13 cellular contexts compared by ENCODE assay signal in genomic region chr18:70291295-70291574, GRCh38. TPM values are rescaled to one million over a fixed set of nuclear protein-coding genes. Genes with fewer than 3 reads are reported as not detected.
DNase-seq lines count a peak whose midpoint lies in the region; ATAC-seq and TF ChIP-seq lines count a peak whose summit lies in the region.
"Had no signal": no experiment of that assay in that cellular context is flagged by ENCODE, and none has a peak within 500 bp of the region (broad histone marks: within the 10 kb centered on the region; RNA-seq: fewer than 3 reads in every experiment).

No MANE protein-coding gene starts in this region.

- H3K4me3 ChIP-seq in Panc1 (ENCODE audit: low read depth in 2 of 2, low read length in 2 of 2) = peak overlapping the region; percentile 77 to 90

- H3K36me3 ChIP-seq in Panc1 (ENCODE audit: control insufficient read depth, insufficient read depth, low read length) = no peaks in the 10 kb centered on the region; the same call in 1 of the 2 replicates
- H3K36me3 ChIP-seq: sigmoid colon had no signal

- H3K36me3 Mint-ChIP-seq in T-helper 2 cell treated with Interferon-gamma antibody and Interleukin-4, amounts not matched to agents 5 μg/mL and 100 μg/mL, for 36 hours (ENCODE audit: low read depth) = peaks cover 7% of the 10 kb centered on the region
- H3K36me3 Mint-ChIP-seq in osteocyte (ENCODE audit: unreplicated experiment) = peaks cover 5% of the 10 kb centered on the region

- no peak for DNase-seq in T-helper 2 cell treated with Interferon-gamma antibody and Interleukin-4, amounts not matched to agents 5 μg/mL and 100 μg/mL, for 36 hours (ENCODE audit: low spot score)
- DNase-seq in T-helper 2 cell (no peak), Panc1 (ENCODE audit: low read depth, low spot score) (no peak), epithelial cell of prostate (ENCODE audit: low read depth, low spot score) (no peak), osteocyte (ENCODE audit: extremely low spot score, unreplicated experiment) (no peak), activated gamma-delta T cell (lab: John Stamatoyannopoulos, UW) (no peak), COLO668 (lab: John Stamatoyannopoulos, UW; ENCODE audit: unreplicated experiment) (no peak), retina (no peak)
- DNase-seq: activated B cell treated with CpG ODN at 0.5 μM for 24 hours, cortex of kidney, NCI-H226, Right ventricle myocardium superior, sigmoid colon had no signal

- intact Hi-C loops in Panc1 (cut with micrococcal nuclease; ENCODE audit: unreplicated experiment) = loop anchor here (5.0 to 10.0 kb wide), 2 partner anchors 84 to 94 kb away; no protein-coding TSS in a partner anchor

- in situ Hi-C loops in Panc1 (cut with HindIII; ENCODE audit: low pct_unique_long_range_greater_than_20kb, low sequenced_read_pairs) = no loop called here

- peaks cover 14% of the 10 kb centered on the region for H3K4me1 Mint-ChIP-seq in T-helper 2 cell treated with Interferon-gamma antibody and Interleukin-4, amounts not matched to agents 5 μg/mL and 100 μg/mL, for 36 hours (ENCODE audit: low read depth)
- peaks cover 62% of the 10 kb centered on the region for H3K4me1 Mint-ChIP-seq in osteocyte (ENCODE audit: unreplicated experiment)

- H3K27me3 Mint-ChIP-seq in T-helper 2 cell treated with Interferon-gamma antibody and Interleukin-4, amounts not matched to agents 5 μg/mL and 100 μg/mL, for 36 hours (ENCODE audit: low read depth) = peaks cover 30% of the 10 kb centered on the region
- no peaks in the 10 kb centered on the region for H3K27me3 Mint-ChIP-seq in osteocyte (ENCODE audit: unreplicated experiment)

- ATAC-seq in Panc1 = no peak

- CTCF ChIA-PET in Panc1 (lab: Charles Lee) = no interaction called here

- H3K9me3 ChIP-seq in Panc1 (ENCODE audit: control insufficient read depth, insufficient read depth, low read depth, low read length) = no peaks in the 10 kb centered on the region
- H3K9me3 ChIP-seq: sigmoid colon had no signal

- no peaks in the 10 kb centered on the region for H3K27me3 ChIP-seq in Panc1 (ENCODE audit: control insufficient read depth, insufficient read depth, low read length)
- H3K27me3 ChIP-seq: sigmoid colon had no signal

- no peaks in the 10 kb centered on the region for H3K9me3 Mint-ChIP-seq in T-helper 2 cell treated with Interferon-gamma antibody and Interleukin-4, amounts not matched to agents 5 μg/mL and 100 μg/mL, for 36 hours
- H3K9me3 Mint-ChIP-seq in osteocyte (ENCODE audit: unreplicated experiment) = no peaks in the 10 kb centered on the region
- H3K9me3 Mint-ChIP-seq: activated B cell treated with CpG ODN at 0.5 μM for 24 hours had no signal

- POLR2A ChIA-PET in Panc1 (lab: Charles Lee) = no interaction called here

- H3K27ac Mint-ChIP-seq in T-helper 2 cell treated with Interferon-gamma antibody and Interleukin-4, amounts not matched to agents 5 μg/mL and 100 μg/mL, for 36 hours = no peak overlapping the region
- peak overlapping the region; percentile 87 for H3K27ac Mint-ChIP-seq in osteocyte (ENCODE audit: unreplicated experiment)
- H3K27ac Mint-ChIP-seq: activated B cell treated with CpG ODN at 0.5 μM for 24 hours had no signal

- H3K4me1 ChIP-seq in Panc1 (ENCODE audit: control insufficient read depth, insufficient read depth, low read length) = peaks cover 39% of the 10 kb centered on the region

- H3K4me3 Mint-ChIP-seq in T-helper 2 cell treated with Interferon-gamma antibody and Interleukin-4, amounts not matched to agents 5 μg/mL and 100 μg/mL, for 36 hours = peak overlapping the region; percentile 64
- peak overlapping the region; percentile 89 for H3K4me3 Mint-ChIP-seq in osteocyte (ENCODE audit: unreplicated experiment)

- H3K27ac ChIP-seq in Panc1 (ENCODE audit: low read length) (peak overlapping the region; percentile 98), epithelial cell of prostate (peak overlapping the region; percentile 82)

- TF ChIP-seq CTCF in Panc1 (IDR thresholded peaks at IDR 0.05) (no peak), osteocyte (IDR thresholded peaks at IDR 0.05) (no peak)

- no TSS peak for BruUV-seq in Panc1 (replicated peaks; lab: Mats Ljungman, UMichigan)

RNA-seq across cellular contexts. Expression of gene SOCS6, which starts 2.4 kb away (rescaled TPM):
- total RNA-seq in Panc1 (2021; ENCODE audit: unreplicated experiment) = 43.0 TPM
- polyA plus RNA-seq in Panc1 (2012; ENCODE audit: insufficient read length) = 22.7 TPM
- 19.4 and 19.9 TPM in 2 replicates for total RNA-seq in osteocyte
